Comparison of ENCODE assay signal across 7 cellular contexts in genomic region chr1:1356796-1357401, GRCh38. TPM values are rescaled to one million over a fixed set of nuclear protein-coding genes. Genes with fewer than 3 reads are reported as not detected.
DNase-seq lines count a peak whose midpoint lies in the region; ATAC-seq, FAIRE-seq and TF ChIP-seq lines count a peak whose summit lies in the region.
"Had no signal": no experiment of that assay in that cellular context is flagged by ENCODE, and none has a peak within 500 bp of the region (broad histone marks: within the 10 kb centered on the region; RNA-seq: fewer than 3 reads in every experiment).

No MANE protein-coding gene starts in this region.

- H3K4me2 ChIP-seq in H1 (ENCODE audit: insufficient read depth in 1 of 2, low read depth in 2 of 2, low read length in 2 of 2): no peak overlapping the region

- no peak overlapping the region for H3K56ac ChIP-seq in H1 (replicated peaks; ENCODE audit: insufficient read length, low read depth, low read length)

- no peak for TF ChIP-seq RAD21 in H1 (IDR thresholded peaks at IDR 0.05 in 1 of 2, conservative IDR thresholded peaks at IDR 0.05 in 1 of 2; ENCODE audit: low read depth in 2 of 2, low read length in 2 of 2)

- TF ChIP-seq POLR2A in H1 (IDR thresholded peaks at IDR 0.05; ENCODE audit: control extremely low read depth in 1 of 2, low read depth in 2 of 2, low read length in 2 of 2): no peak

- H3K4ac ChIP-seq in H1 (replicated peaks; ENCODE audit: insufficient read length, low read depth, low read length): no peak overlapping the region

- no peaks in the 10 kb centered on the region for H3K36me3 ChIP-seq in H1 (ENCODE audit: control insufficient read depth in 2 of 4, insufficient read depth in 4 of 4, low read length in 3 of 4)

- peaks cover 23% of the 10 kb centered on the region for H3K27me3 Mint-ChIP-seq in progenitor cell of endocrine pancreas

- H4K8ac ChIP-seq in H1 (ENCODE audit: extremely low read depth, insufficient read depth, low read length): no peak overlapping the region

- H3K27ac Mint-ChIP-seq in progenitor cell of endocrine pancreas: no peak overlapping the region

- no peak overlapping the region for H3K14ac ChIP-seq in H1 (ENCODE audit: insufficient read length)

- peak overlapping the region; percentile 7; the same call in 1 of the 2 replicates for H2BK20ac ChIP-seq in H1 (ENCODE audit: low read length)

- no peak overlapping the region for H3K9ac ChIP-seq in H1 (replicated peaks in 1 of 4; ENCODE audit: extremely low read depth in 1 of 4, low read depth in 3 of 4, low read length in 3 of 4)

- TF ChIP-seq EP300 in H1 (IDR thresholded peaks at IDR 0.05; ENCODE audit: borderline replicate concordance in 1 of 2, low read depth in 2 of 2, low read length in 2 of 2): no peak

- peaks cover 14% of the 10 kb centered on the region for H3K4me1 Mint-ChIP-seq in progenitor cell of endocrine pancreas (ENCODE audit: low read depth)

- peak overlapping the region; percentile 73 for H4K91ac ChIP-seq in H1 (replicated peaks; ENCODE audit: insufficient read length, low read length)

- no peak overlapping the region for H2BK15ac ChIP-seq in H1 (ENCODE audit: low read length)

- 0 out of 2 replicates have a peak overlapping the region, but pooled peaks have one; percentile 24 for H2BK5ac ChIP-seq in H1 (ENCODE audit: low read depth, low read length)

- H3K4me1 ChIP-seq in H1 (replicated peaks in 1 of 4; ENCODE audit: control insufficient read depth in 3 of 4, insufficient read depth in 4 of 4, low read length in 3 of 4): peaks cover 2 to 48% (median 34%) of the 10 kb centered on the region in 4 experiments

- H3K36me3 Mint-ChIP-seq in progenitor cell of endocrine pancreas (ENCODE audit: insufficient read depth): no peaks in the 10 kb centered on the region

- no peak for TF ChIP-seq CTCF in HFF-Myc (IDR thresholded peaks at IDR 0.05; ENCODE audit: low read depth, low read length, missing control alignments)
- no peak for TF ChIP-seq CTCF in H1 (IDR thresholded peaks at IDR 0.05; ENCODE audit: control extremely low read depth in 1 of 3, insufficient read depth in 1 of 3, low read depth in 1 of 3, low read length in 3 of 3)
- no peak for TF ChIP-seq CTCF in progenitor cell of endocrine pancreas (IDR thresholded peaks at IDR 0.05; ENCODE audit: unreplicated experiment)

- no peak overlapping the region for H3K27ac ChIP-seq in H1 (ENCODE audit: low read depth, low read length)

- peak overlapping the region; percentile 53; the same call in 1 of the 2 replicates for H2AK5ac ChIP-seq in H1 (ENCODE audit: low read depth, low read length)

- peak overlapping the region; percentile 50; the same call in 1 of the 2 replicates for H2BK12ac ChIP-seq in H1 (ENCODE audit: low read depth, low read length)

- peaks cover 9 to 17% (median 14%) of the 10 kb centered on the region in 4 experiments for H3K27me3 ChIP-seq in H1 (replicated peaks in 1 of 4; ENCODE audit: control insufficient read depth in 3 of 4, extremely low read depth in 1 of 4, insufficient read depth in 3 of 4, low read length in 3 of 4)

- H3K23ac ChIP-seq in H1 (ENCODE audit: insufficient read length): no peak overlapping the region

- peaks cover 0 to 3% of the 10 kb centered on the region in 2 experiments for H4K20me1 ChIP-seq in H1 (replicated peaks in 1 of 2; ENCODE audit: control insufficient read depth in 1 of 2, insufficient read depth in 2 of 2, low read length in 2 of 2)

- FAIRE-seq in H1 (lab: Jason Lieb, UNC): no peak

- DNase-seq in HFF-Myc (ENCODE audit: extremely low read depth, low read depth) (no peak), H1 (ENCODE audit: low read depth in 1 of 2, low spot score in 2 of 2) (no peak), progenitor cell of endocrine pancreas (ENCODE audit: low spot score, unreplicated experiment) (no peak), NCI-H748 (lab: John Stamatoyannopoulos, UW; ENCODE audit: unreplicated experiment) (no peak)
- DNase-seq: activated T-cell treated with anti-CD3 and anti-CD28 coated beads, Interleukin-2, amount 50 U/mL, for 4 hours had no signal

- no peak overlapping the region for H2BK120ac ChIP-seq in H1 (replicated peaks; ENCODE audit: low read depth, low read length)

- no peak overlapping the region for H3K18ac ChIP-seq in H1 (ENCODE audit: extremely low read depth, low read length)

- H3K4me3 Mint-ChIP-seq in progenitor cell of endocrine pancreas (ENCODE audit: low read depth): peak overlapping the region; percentile 69
- H3K4me3 Mint-ChIP-seq: activated T-cell treated with anti-CD3 and anti-CD28 coated beads, Interleukin-2, amount 50 U/mL, for 4 hours had no signal

- H3K9me3 Mint-ChIP-seq in progenitor cell of endocrine pancreas (ENCODE audit: low read depth): no peaks in the 10 kb centered on the region
- H3K9me3 Mint-ChIP-seq: activated T-cell treated with anti-CD3 and anti-CD28 coated beads, Interleukin-2, amount 50 U/mL, for 4 hours had no signal

- peak overlapping the region; percentile 77 for H3K4me3 ChIP-seq in HFF-Myc (replicated peaks; ENCODE audit: low read depth, low read length)
- no peak overlapping the region for H3K4me3 ChIP-seq in H1 (ENCODE audit: extremely low read depth in 1 of 4, insufficient read depth in 2 of 4, low read depth in 3 of 4, low read length in 4 of 4)

- H4K5ac ChIP-seq in H1 (ENCODE audit: insufficient read length, low read depth, low read length): no peak overlapping the region

- WGBS in H1 (ENCODE audit: extremely low coverage in 1 of 2, insufficient coverage in 1 of 2, insufficient read length in 1 of 2, insufficient replicate concordance in 2 of 2, low coverage in 1 of 2, low lambda C conversion rate in 2 of 2, missing lambda C conversion rate in 1 of 2), 2 experiments: 95% methylated on average over 23 of the region's 26 CpGs; no CpG with 5 or more reads in 1 of the 2 experiments

- no peaks in the 10 kb centered on the region for H3K79me2 ChIP-seq in H1 (ENCODE audit: control insufficient read depth in 1 of 2, insufficient read depth in 2 of 2, low read length in 2 of 2)

- ATAC-seq in HG03354 (IDR thresholded peaks at IDR 0.05; ENCODE audit: poor library complexity, severe bottlenecking, unreplicated experiment) (no peak), GM21576 (IDR thresholded peaks at IDR 0.05; ENCODE audit: unreplicated experiment) (no peak)
- ATAC-seq: activated T-cell treated with anti-CD3 and anti-CD28 coated beads, Interleukin-2, amount 50 U/mL, for 4 hours had no signal

- CTCF ChIA-PET in H1 (lab: Charles Lee; ENCODE audit: partially characterized antibody): interaction anchor here (1.1 to 2.9 kb wide), 3 partner anchors 12 to 46 kb away, joined by 3 to 18 read pairs (median 3); no protein-coding TSS in a partner anchor

- H3K23me2 ChIP-seq in H1 (ENCODE audit: low read depth, low read length): peaks cover 14% of the 10 kb centered on the region

- no peaks in the 10 kb centered on the region for H3K79me1 ChIP-seq in H1 (ENCODE audit: low read depth, low read length)

- no peak overlapping the region for H2AFZ ChIP-seq in H1 (ENCODE audit: low read length)

- H3K9me3 ChIP-seq in H1 (ENCODE audit: insufficient read depth in 2 of 2, low read depth in 1 of 2, low read length in 1 of 2): no peaks in the 10 kb centered on the region

- POLR2A ChIA-PET in H1 (lab: Charles Lee; ENCODE audit: partially characterized antibody): interaction anchor here (1.2 to 4.0 kb wide), 5 partner anchors 14 to 64 kb away, joined by 3 to 19 read pairs (median 4); partner anchors contain the start of genes ANKRD65, AURKAIP1, CCNL2 and MRPL20

RNA-seq across cellular contexts. Expression of gene MXRA8, which starts 1.5 kb away (rescaled TPM):
- 10.0 and 10.5 TPM in 2 replicates for total RNA-seq in H1 (2021; fragmentation: NEBNext Ultra II Directional; extraction: Animal tissue kit (Norgen Biotek cat#: 25700))
- polyA plus RNA-seq in H1 (2011; rRNA removed): 17.2 and 35.4 TPM in 2 replicates
- polyA plus RNA-seq in H1 (2011; cell fraction: cytosol; rRNA removed): 21.3 TPM
- polyA plus RNA-seq in H1 (2011; cell fraction: nucleus; rRNA removed): 57.8 TPM
- polyA plus RNA-seq in H1 (2012, experiment 1 of 2): 6.4 to 14.9 TPM (median 13.3 TPM) in 4 replicates
- polyA plus RNA-seq in H1 (2012, experiment 2 of 2): 7.6 TPM
- polyA plus RNA-seq in H1 (2013, experiment 1 of 2): 12.0 TPM
- polyA plus RNA-seq in H1 (2013, experiment 2 of 2): 10.6 TPM
- 3.0 and 3.5 TPM in 2 replicates for polyA minus RNA-seq in H1 (2011; rRNA and poly(A)+ RNA removed)
- polyA minus RNA-seq in H1 (2011; cell fraction: cytosol; rRNA and poly(A)+ RNA removed): 9.2 TPM
- polyA minus RNA-seq in H1 (2011; cell fraction: nucleus; rRNA and poly(A)+ RNA removed): 7.8 TPM
- total RNA-seq in progenitor cell of endocrine pancreas: 24.3 and 25.0 TPM in 2 replicates

RNA-seq across cellular contexts. Expression of gene DVL1, which starts 7.7 kb away (rescaled TPM):
- total RNA-seq in H1 (2021; fragmentation: NEBNext Ultra II Directional; extraction: Animal tissue kit (Norgen Biotek cat#: 25700)): 56.0 and 58.9 TPM in 2 replicates
- 39.4 and 59.8 TPM in 2 replicates for polyA plus RNA-seq in H1 (2011; rRNA removed)
- polyA plus RNA-seq in H1 (2011; cell fraction: cytosol; rRNA removed): 45.1 TPM
- polyA plus RNA-seq in H1 (2011; cell fraction: nucleus; rRNA removed): 354 TPM
- polyA plus RNA-seq in H1 (2012, experiment 1 of 2): 29.6 to 56.3 TPM (median 52.4 TPM) in 4 replicates
- polyA plus RNA-seq in H1 (2012, experiment 2 of 2): 32.5 TPM
- polyA plus RNA-seq in H1 (2013, experiment 1 of 2): 41.1 TPM
- 37.2 TPM for polyA plus RNA-seq in H1 (2013, experiment 2 of 2)
- 16.1 and 16.9 TPM in 2 replicates for polyA minus RNA-seq in H1 (2011; rRNA and poly(A)+ RNA removed)
- 33.2 TPM for polyA minus RNA-seq in H1 (2011; cell fraction: cytosol; rRNA and poly(A)+ RNA removed)
- 81.8 TPM for polyA minus RNA-seq in H1 (2011; cell fraction: nucleus; rRNA and poly(A)+ RNA removed)
- total RNA-seq in progenitor cell of endocrine pancreas: 60.1 and 63.1 TPM in 2 replicates

RNA-seq across cellular contexts. Expression of gene AURKAIP1, which starts 18.1 kb away (rescaled TPM):
- 194 TPM in 2 replicates for total RNA-seq in H1 (2021; fragmentation: NEBNext Ultra II Directional; extraction: Animal tissue kit (Norgen Biotek cat#: 25700))
- 87.8 and 138 TPM in 2 replicates for polyA plus RNA-seq in H1 (2011; rRNA removed)
- polyA plus RNA-seq in H1 (2011; cell fraction: cytosol; rRNA removed): 133 TPM
- 105 TPM for polyA plus RNA-seq in H1 (2011; cell fraction: nucleus; rRNA removed)
- 115 to 177 TPM (median 165 TPM) in 4 replicates for polyA plus RNA-seq in H1 (2012, experiment 1 of 2)
- polyA plus RNA-seq in H1 (2012, experiment 2 of 2): 126 TPM
- polyA plus RNA-seq in H1 (2013, experiment 1 of 2): 120 TPM
- polyA plus RNA-seq in H1 (2013, experiment 2 of 2): 113 TPM
- polyA minus RNA-seq in H1 (2011; rRNA and poly(A)+ RNA removed): 12.5 and 13.3 TPM in 2 replicates
- polyA minus RNA-seq in H1 (2011; cell fraction: cytosol; rRNA and poly(A)+ RNA removed): 44.8 TPM
- polyA minus RNA-seq in H1 (2011; cell fraction: nucleus; rRNA and poly(A)+ RNA removed): 30.7 TPM
- total RNA-seq in progenitor cell of endocrine pancreas: 107 TPM in 2 replicates

RNA-seq across cellular contexts. Expression of gene TAS1R3, which starts 25.8 kb away (rescaled TPM):
- 0.11 and 0.19 TPM in 2 replicates for total RNA-seq in H1 (2021; fragmentation: NEBNext Ultra II Directional; extraction: Animal tissue kit (Norgen Biotek cat#: 25700))
- 0.03 and 0.16 TPM in 2 replicates for polyA plus RNA-seq in H1 (2011; rRNA removed)
- polyA plus RNA-seq in H1 (2011; cell fraction: cytosol; rRNA removed): 0.06 TPM
- 0.64 TPM for polyA plus RNA-seq in H1 (2011; cell fraction: nucleus; rRNA removed)
- polyA plus RNA-seq in H1 (2012, experiment 1 of 2): 0.12 to 0.22 TPM (median 0.17 TPM) in 4 replicates
- 0.14 TPM for polyA plus RNA-seq in H1 (2012, experiment 2 of 2)
- 0.04 TPM for polyA plus RNA-seq in H1 (2013, experiment 1 of 2)
- 0.02 TPM for polyA plus RNA-seq in H1 (2013, experiment 2 of 2)
- 0.05 TPM in 1 of 2 replicates, not detected in the other for polyA minus RNA-seq in H1 (2011; rRNA and poly(A)+ RNA removed)
- not detected for polyA minus RNA-seq in H1 (2011; cell fraction: cytosol; rRNA and poly(A)+ RNA removed)
- polyA minus RNA-seq in H1 (2011; cell fraction: nucleus; rRNA and poly(A)+ RNA removed): 0.40 TPM
- 1.1 and 1.2 TPM in 2 replicates for total RNA-seq in progenitor cell of endocrine pancreas

RNA-seq across cellular contexts. Expression of gene CPTP, which starts 32.3 kb away (rescaled TPM):
- total RNA-seq in H1 (2021; fragmentation: NEBNext Ultra II Directional; extraction: Animal tissue kit (Norgen Biotek cat#: 25700)): 10.6 and 13.3 TPM in 2 replicates
- polyA plus RNA-seq in H1 (2011; rRNA removed): 8.1 and 13.4 TPM in 2 replicates
- polyA plus RNA-seq in H1 (2011; cell fraction: cytosol; rRNA removed): 7.0 TPM
- polyA plus RNA-seq in H1 (2011; cell fraction: nucleus; rRNA removed): 8.0 TPM
- 5.8 to 8.6 TPM (median 8.1 TPM) in 4 replicates for polyA plus RNA-seq in H1 (2012, experiment 1 of 2)
- 9.5 TPM for polyA plus RNA-seq in H1 (2012, experiment 2 of 2)
- 10.1 TPM for polyA plus RNA-seq in H1 (2013, experiment 1 of 2)
- polyA plus RNA-seq in H1 (2013, experiment 2 of 2): 9.7 TPM
- polyA minus RNA-seq in H1 (2011; rRNA and poly(A)+ RNA removed): 2.2 and 3.2 TPM in 2 replicates
- polyA minus RNA-seq in H1 (2011; cell fraction: cytosol; rRNA and poly(A)+ RNA removed): 6.8 TPM
- 11.6 TPM for polyA minus RNA-seq in H1 (2011; cell fraction: nucleus; rRNA and poly(A)+ RNA removed)
- 16.8 and 17.5 TPM in 2 replicates for total RNA-seq in progenitor cell of endocrine pancreas
